Comparison of ENCODE assay signal across 9 cellular contexts in the genomic region with DNA sequence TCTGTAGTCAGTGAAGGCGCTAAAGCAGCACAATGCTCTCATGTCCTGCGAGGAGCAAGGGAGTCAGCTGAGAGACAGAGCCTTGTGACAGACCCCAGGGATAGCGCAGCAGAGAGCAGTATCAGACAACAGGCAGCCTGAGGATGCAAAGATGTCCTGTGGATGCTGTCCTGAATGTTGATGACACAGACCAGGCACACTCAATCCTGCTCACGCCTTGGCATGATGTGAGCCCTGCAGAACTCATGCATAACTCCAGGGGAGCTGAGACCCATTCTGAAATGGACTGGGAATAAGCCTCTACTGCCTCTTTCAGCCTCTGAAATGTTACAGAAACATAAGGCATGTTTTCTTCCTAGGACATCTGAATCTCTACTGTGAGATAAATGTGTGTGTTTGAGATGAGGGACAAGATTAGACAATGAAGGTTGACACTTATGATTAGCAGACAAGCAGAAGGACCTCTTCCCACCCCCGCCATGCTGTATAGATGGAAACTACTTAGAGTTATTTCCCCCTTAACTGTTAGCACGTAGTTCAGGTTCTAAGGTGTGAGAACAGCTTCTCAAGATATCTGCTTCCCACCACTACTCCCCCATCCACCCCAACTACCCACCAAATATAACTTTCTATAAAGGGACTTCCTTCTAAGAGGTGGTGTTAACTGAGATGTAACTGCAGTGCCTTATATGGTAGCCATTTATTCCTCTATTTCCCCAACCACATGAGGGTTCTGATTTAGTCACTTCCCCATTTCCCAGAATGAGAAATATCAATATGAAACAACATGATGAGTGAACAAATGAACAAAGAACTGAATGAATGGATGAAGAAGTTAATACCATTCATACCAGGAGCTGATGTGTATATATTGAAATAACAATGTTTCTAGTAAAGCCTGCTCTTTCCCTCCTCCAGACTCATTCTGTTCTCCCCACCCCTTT. TPM values are rescaled to one million over a fixed set of nuclear protein-coding genes. Genes with fewer than 3 reads are reported as not detected.
DNase-seq lines count a peak whose midpoint lies in the region; ATAC-seq and TF ChIP-seq lines count a peak whose summit lies in the region.
"Had no signal": no experiment of that assay in that cellular context is flagged by ENCODE, and none has a peak within 500 bp of the region (broad histone marks: within the 10 kb centered on the region; RNA-seq: fewer than 3 reads in every experiment).

No MANE protein-coding gene starts in this region.

- H3K36me3 Mint-ChIP-seq in activated T-cell treated with anti-CD3 and anti-CD28 coated beads, Interleukin-2, amount 50 U/mL, for 72 hours (ENCODE audit: insufficient read depth in 2 of 2), result peaks cover 25 to 46% of the 10 kb centered on the region in 2 donors
- H3K36me3 Mint-ChIP-seq in WTC11 (peaks cover 3% of the 10 kb centered on the region; the same call in 1 of the 2 replicates), progenitor cell of endocrine pancreas (ENCODE audit: insufficient read depth) (no peaks in the 10 kb centered on the region)

- peak overlapping the region; percentile 22 to 46 for H3K4me3 Mint-ChIP-seq in activated T-cell treated with anti-CD3 and anti-CD28 coated beads, Interleukin-2, amount 50 U/mL, for 72 hours
- H3K4me3 Mint-ChIP-seq in WTC11 (no peak overlapping the region), progenitor cell of endocrine pancreas (ENCODE audit: low read depth) (no peak overlapping the region)
- H3K4me3 Mint-ChIP-seq: activated CD4-positive, alpha-beta T cell treated with anti-CD3 and anti-CD28 coated beads, Interleukin-2, amount 10 ng/mL, durations not matched to agents 7 days and 5 days had no signal

- peaks cover 75% of the 10 kb centered on the region for H3K4me1 Mint-ChIP-seq in activated T-cell treated with anti-CD3 and anti-CD28 coated beads, Interleukin-2, amount 50 U/mL, for 72 hours (ENCODE audit: low read depth)
- H3K4me1 Mint-ChIP-seq in WTC11 (peaks cover 19% of the 10 kb centered on the region), progenitor cell of endocrine pancreas (ENCODE audit: low read depth) (peaks cover 9% of the 10 kb centered on the region)

- CTCF ChIA-PET in WTC11 (lab: Charles Lee), result no interaction called here

- no peaks in the 10 kb centered on the region for H3K27me3 Mint-ChIP-seq in activated T-cell treated with anti-CD3 and anti-CD28 coated beads, Interleukin-2, amount 50 U/mL, for 72 hours (ENCODE audit: low read depth)
- peaks cover 5% of the 10 kb centered on the region for H3K27me3 Mint-ChIP-seq in WTC11 (ENCODE audit: low read depth)
- H3K27me3 Mint-ChIP-seq in progenitor cell of endocrine pancreas, result peaks cover 38% of the 10 kb centered on the region
- H3K27me3 Mint-ChIP-seq: activated CD4-positive, alpha-beta T cell treated with anti-CD3 and anti-CD28 coated beads, Interleukin-2, amount 10 ng/mL, durations not matched to agents 7 days and 5 days had no signal

- peak overlapping the region; percentile 87 for H3K27ac Mint-ChIP-seq in activated T-cell treated with anti-CD3 and anti-CD28 coated beads, Interleukin-2, amount 50 U/mL, for 72 hours
- H3K27ac Mint-ChIP-seq in WTC11 (no peak overlapping the region), progenitor cell of endocrine pancreas (no peak overlapping the region)
- H3K27ac Mint-ChIP-seq: activated CD4-positive, alpha-beta T cell treated with anti-CD3 and anti-CD28 coated beads, Interleukin-2, amount 10 ng/mL, durations not matched to agents 7 days and 5 days had no signal

- POLR2A ChIA-PET in WTC11 (lab: Charles Lee), result interaction anchor here (0.6 kb wide), 1 partner anchor 133 kb away, joined by 5 read pairs; no protein-coding TSS in a partner anchor

- H3K9me3 Mint-ChIP-seq in activated T-cell treated with anti-CD3 and anti-CD28 coated beads, Interleukin-2, amount 50 U/mL, for 72 hours, result peaks cover 13 to 19% of the 10 kb centered on the region in 2 donors
- H3K9me3 Mint-ChIP-seq in WTC11 (peaks cover 28% of the 10 kb centered on the region), progenitor cell of endocrine pancreas (ENCODE audit: low read depth) (peaks cover 3% of the 10 kb centered on the region)

- no peak for DNase-seq in activated T-cell treated with anti-CD3 and anti-CD28 coated beads, Interleukin-2, amount 50 U/mL, for 72 hours
- DNase-seq in WTC11 (ENCODE audit: low spot score) (no peak), amniotic stem cell (lab: John Stamatoyannopoulos, UW) (no peak), NCI-H774 (lab: John Stamatoyannopoulos, UW) (no peak), progenitor cell of endocrine pancreas (ENCODE audit: low spot score, unreplicated experiment) (no peak)
- DNase-seq: activated CD4-positive, alpha-beta T cell treated with anti-CD3 and anti-CD28 coated beads, Interleukin-2, amount 10 ng/mL, durations not matched to agents 7 days and 5 days had no signal

- ATAC-seq in GM18502 (IDR thresholded peaks at IDR 0.05; ENCODE audit: poor library complexity, unreplicated experiment) (peak; percentile 67), GM19452 (IDR thresholded peaks at IDR 0.05; ENCODE audit: unreplicated experiment) (peak; percentile 47), HG03103 (IDR thresholded peaks at IDR 0.05; ENCODE audit: low read depth, unreplicated experiment) (peak; percentile 46), WTC11 (no peak)
- ATAC-seq in activated T-cell treated with anti-CD3 and anti-CD28 coated beads, Interleukin-2, amount 50 U/mL, for 72 hours (replicated peaks in 1 of 2), result peak; percentile 82 to 86

- TF ChIP-seq CTCF in WTC11 (IDR thresholded peaks at IDR 0.05) (no peak), progenitor cell of endocrine pancreas (IDR thresholded peaks at IDR 0.05; ENCODE audit: unreplicated experiment) (no peak)

TF ChIP-seq in WTC11, 78 proteins besides CTCF, POLR2A, EP300 and RAD21:
- TF ChIP-seq, protein P1, sequence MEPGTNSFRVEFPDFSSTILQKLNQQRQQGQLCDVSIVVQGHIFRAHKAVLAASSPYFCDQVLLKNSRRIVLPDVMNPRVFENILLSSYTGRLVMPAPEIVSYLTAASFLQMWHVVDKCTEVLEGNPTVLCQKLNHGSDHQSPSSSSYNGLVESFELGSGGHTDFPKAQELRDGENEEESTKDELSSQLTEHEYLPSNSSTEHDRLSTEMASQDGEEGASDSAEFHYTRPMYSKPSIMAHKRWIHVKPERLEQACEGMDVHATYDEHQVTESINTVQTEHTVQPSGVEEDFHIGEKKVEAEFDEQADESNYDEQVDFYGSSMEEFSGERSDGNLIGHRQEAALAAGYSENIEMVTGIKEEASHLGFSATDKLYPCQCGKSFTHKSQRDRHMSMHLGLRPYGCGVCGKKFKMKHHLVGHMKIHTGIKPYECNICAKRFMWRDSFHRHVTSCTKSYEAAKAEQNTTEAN (CRISPR knock-in tag; IDR thresholded peaks at IDR 0.05), result no peak
- no peak for TF ChIP-seq GABPB1 (CRISPR knock-in tag; IDR thresholded peaks at IDR 0.05)
- TF ChIP-seq OVOL2 (CRISPR knock-in tag; IDR thresholded peaks at IDR 0.05; ENCODE audit: borderline replicate concordance), result no peak
- no peak for TF ChIP-seq PRDM15 (CRISPR knock-in tag; IDR thresholded peaks at IDR 0.05)
- TF ChIP-seq ZNF396 (CRISPR knock-in tag; IDR thresholded peaks at IDR 0.05; ENCODE audit: borderline replicate concordance), result no peak
- no peak for TF ChIP-seq GRHL2 (CRISPR knock-in tag; IDR thresholded peaks at IDR 0.05; ENCODE audit: insufficient replicate concordance, severe bottlenecking)
- TF ChIP-seq GTF2I (CRISPR knock-in tag; conservative IDR thresholded peaks at IDR 0.05), result no peak
- no peak for TF ChIP-seq SMAD4 (CRISPR knock-in tag; IDR thresholded peaks at IDR 0.05)
- TF ChIP-seq ZNF219 (CRISPR knock-in tag; IDR thresholded peaks at IDR 0.05; ENCODE audit: borderline replicate concordance), result no peak
- no peak for TF ChIP-seq NFE2L1 (CRISPR knock-in tag; IDR thresholded peaks at IDR 0.05)
- no peak for TF ChIP-seq MYBL2 (CRISPR knock-in tag; IDR thresholded peaks at IDR 0.05)
- TF ChIP-seq ZNF416 (CRISPR knock-in tag; IDR thresholded peaks at IDR 0.05), result no peak
TF ChIP-seq in WTC11: peak in this region for 0.

RNA-seq across cellular contexts. Expression of gene RFTN1, which starts 7.4 kb away (rescaled TPM):
- 100 to 1,000 TPM; 128 to 132 TPM for total RNA-seq in activated T-cell treated with anti-CD3 and anti-CD28 coated beads, Interleukin-2, amount 50 U/mL, for 72 hours
- total RNA-seq in WTC11 (2021) (2.7 to 3.8 TPM (median 3.2 TPM) in 3 replicates), progenitor cell of endocrine pancreas (0.73 and 0.96 TPM in 2 replicates)

Comparison
In these comparisons a context has a peak if more than half of its experiments do, and no peak if none do; other contexts are left out.
1. H3K4me3 Mint-ChIP-seq: peak in activated T-cell treated with anti-CD3 and anti-CD28 coated beads, Interleukin-2, amount 50 U/mL, for 72 hours (2 of 2); none in WTC11 (single experiment) and progenitor cell of endocrine pancreas (single experiment).
2. RNA of gene RFTN1, which starts 7.4 kb away (total RNA-seq): 128 to 132 TPM in activated T-cell treated with anti-CD3 and anti-CD28 coated beads, Interleukin-2, amount 50 U/mL, for 72 hours; 2.7 to 3.8 TPM in WTC11 and 0.73 to 0.96 TPM in progenitor cell of endocrine pancreas; every median in the first group is over 10 times any median in the second.